22 cellular contexts compared by ENCODE assay signal in the genomic region with DNA sequence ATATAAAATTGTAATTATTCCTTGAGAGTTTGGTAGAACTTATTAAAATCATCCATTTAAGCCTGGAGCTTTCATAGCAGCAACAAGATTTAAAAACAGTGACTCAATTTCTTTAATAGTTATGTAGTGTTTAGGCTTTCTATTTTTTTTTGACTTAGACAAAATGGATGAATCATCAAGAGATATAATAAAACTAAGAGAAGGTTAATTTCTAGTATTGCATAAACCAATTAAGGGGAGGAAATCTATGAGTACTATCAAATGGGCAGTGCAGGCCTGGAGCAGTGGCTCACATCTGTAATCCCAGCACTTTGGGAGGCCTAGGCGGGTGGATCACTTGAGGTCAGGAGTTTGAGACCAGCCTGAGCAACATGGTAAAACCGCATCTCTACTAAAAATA.
DNase-seq lines count a peak whose midpoint lies in the region; ATAC-seq and TF ChIP-seq lines count a peak whose summit lies in the region.
"Had no signal": no experiment of that assay in that cellular context is flagged by ENCODE, and none has a peak within 500 bp of the region (broad histone marks: within the 10 kb centered on the region; RNA-seq: fewer than 3 reads in every experiment).

No MANE protein-coding gene starts in this region.

- H3K27ac ChIP-seq in suprapubic skin (peak overlapping the region; percentile 55), substantia nigra (ENCODE audit: low read depth, low read length, poor library complexity, severe bottlenecking) (no peak overlapping the region)
- H3K27ac ChIP-seq: left lung had no signal

- no peak for TF ChIP-seq POLR2A in suprapubic skin (IDR thresholded peaks at IDR 0.05)

- POLR2A ChIA-PET in GM10248 (lab: Yijun Ruan, JAX), result no interaction called here

- no peak for ATAC-seq in GM21360 (IDR thresholded peaks at IDR 0.05; ENCODE audit: unreplicated experiment)
- ATAC-seq: mucosa of descending colon had no signal

- H3K9ac ChIP-seq in adipocyte (ENCODE audit: low read length), result peak overlapping the region; percentile 16

- no peak for TF ChIP-seq EP300 in suprapubic skin (IDR thresholded peaks at IDR 0.05)

- TF ChIP-seq CTCF in suprapubic skin (IDR thresholded peaks at IDR 0.05) (no peak), GM10248 (IDR thresholded peaks at IDR 0.05; ENCODE audit: control extremely low read depth, extremely low read depth, low read depth, missing control alignments) (no peak)

- 93% methylated on average over 2 of the region's 2 CpGs for whole genome bisulfite sequencing in suprapubic skin

- H3K36me3 ChIP-seq in adipocyte (ENCODE audit: control insufficient read depth, insufficient read depth, low read length, severe bottlenecking), result no peaks in the 10 kb centered on the region
- H3K36me3 ChIP-seq in suprapubic skin, result no peaks in the 10 kb centered on the region
- H3K36me3 ChIP-seq: left lung, thyroid gland had no signal

- no peak overlapping the region for H3K4me3 ChIP-seq in adipocyte (ENCODE audit: low read length)
- H3K4me3 ChIP-seq in suprapubic skin, result no peak overlapping the region
- H3K4me3 ChIP-seq: left lung, mucosa of descending colon, thyroid gland had no signal

- H3K9me3 ChIP-seq in adipocyte (ENCODE audit: control insufficient read depth, low read length) (peaks cover 4% of the 10 kb centered on the region), suprapubic skin (no peaks in the 10 kb centered on the region)
- H3K9me3 ChIP-seq: Caco-2, left lung, mucosa of descending colon, thyroid gland had no signal

- H3K27me3 ChIP-seq in adipocyte (replicated peaks; ENCODE audit: control insufficient read depth, insufficient read depth, low read length) (no peaks in the 10 kb centered on the region), suprapubic skin (no peaks in the 10 kb centered on the region)
- H3K27me3 ChIP-seq: left lung, thyroid gland had no signal

- peaks cover 49% of the 10 kb centered on the region for H3K4me1 ChIP-seq in adipocyte (ENCODE audit: control insufficient read depth, insufficient read depth, low read length)
- H3K4me1 ChIP-seq in suprapubic skin, result peaks cover 18% of the 10 kb centered on the region
- H3K4me1 ChIP-seq: Caco-2, left lung had no signal

- CTCF ChIA-PET in GM10248 (lab: Yijun Ruan, JAX), result no interaction called here

- DNase-seq in GM04504 (ENCODE audit: low read depth) (peak; percentile 53), adipocyte (ENCODE audit: low read depth) (peak; percentile 44), fibroblast of peridontal ligament (ENCODE audit: extremely low read depth) (peak; percentile 55), suprapubic skin (ENCODE audit: low spot score in 2 of 2) (no peak), GM10248 (ENCODE audit: extremely low spot score) (no peak), NCI-H524 (lab: John Stamatoyannopoulos, UW) (no peak), substantia nigra (lab: John Stamatoyannopoulos, UW) (no peak)
- DNase-seq: activated CD4-positive, alpha-beta memory T cell treated with anti-CD3 and anti-CD28 coated beads, Interleukin-2, amount 10 ng/mL, durations not matched to agents 7 days and 5 days; activated naive CD4-positive, alpha-beta T cell treated with anti-CD3 and anti-CD28 coated beads, Interleukin-2, amount 10 ng/mL, durations not matched to agents 7 days and 5 days; activated T-cell treated with anti-CD3 and anti-CD28 coated beads, Interleukin-2, amount 50 U/mL, for 4 hours; Caco-2; dermis blood vessel endothelial cell; glutamatergic neuron; left lung; mucosa of descending colon; NCI-H1417 treated with DMSO at 0.1 percent for 48 hours; NCI-H2171; NCI-H69; SIG-M5; stimulated activated CD4-positive, alpha-beta T cell treated with anti-CD3 and anti-CD28 coated beads, Interleukin-15, amount 100 ng/mL, for 24 hours; thyroid gland had no signal

Comparison
In these comparisons a context has a peak if more than half of its experiments do, and no peak if none do; other contexts are left out.
1. DNase-seq: peak in GM04504 (single experiment), adipocyte (single experiment) and fibroblast of peridontal ligament (single experiment); none in suprapubic skin (0 of 2), GM10248 (single experiment), NCI-H524 (0 of 2) and substantia nigra (0 of 49).